In the genomic region with DNA sequence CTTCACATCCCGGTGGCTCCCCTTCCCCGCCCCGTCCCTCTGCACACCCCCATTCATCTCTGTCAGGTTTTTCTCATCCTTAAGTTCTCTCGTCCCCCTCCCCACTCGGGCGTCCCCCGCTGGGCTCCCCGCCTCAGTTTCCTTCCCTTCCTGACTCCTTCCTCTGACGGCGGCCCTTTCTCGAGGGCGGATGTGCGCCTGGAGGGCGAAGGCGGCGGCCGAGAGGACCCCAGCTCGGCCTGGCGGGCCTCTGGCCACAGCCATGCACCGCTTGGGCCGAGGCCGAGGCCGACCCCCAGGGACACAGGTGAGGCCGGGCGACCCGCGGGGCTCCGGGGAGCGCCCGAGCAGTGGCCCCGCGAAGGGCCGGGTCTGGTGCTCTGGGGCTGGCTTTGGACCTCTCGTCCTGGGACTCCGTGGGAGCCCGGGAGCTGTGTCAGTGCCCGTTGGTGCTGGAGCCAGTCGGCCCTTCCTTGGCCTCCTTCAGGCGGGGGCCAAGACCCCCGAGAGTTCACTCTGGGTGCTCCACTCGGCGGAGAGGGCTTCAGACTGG, we compare ENCODE assay signal across 8 cellular contexts. TPM values are rescaled to one million over a fixed set of nuclear protein-coding genes. Genes with fewer than 3 reads are reported as not detected.
DNase-seq lines count a peak whose midpoint lies in the region; ATAC-seq and TF ChIP-seq lines count a peak whose summit lies in the region.

No MANE protein-coding gene starts in this region.

- H3K4me2 ChIP-seq in BLaER1 treated with 17β-estradiol and CSF1 and Interleukin-3, amounts not matched to agents 10 nM and 100 nM = peak overlapping the region; percentile 84 to 100 (median 97)

- DNase-seq in RWPE1 (ENCODE audit: low spot score) (no peak), esophagus muscularis mucosa (ENCODE audit: extremely low spot score) (no peak), osteocyte (ENCODE audit: extremely low spot score, unreplicated experiment) (no peak), MV-4-11 (lab: John Stamatoyannopoulos, UW) (no peak), NCI-H526 treated with DMSO at 0.1 percent for 48 hours (lab: John Stamatoyannopoulos, UW) (no peak), NOMO-1 (lab: John Stamatoyannopoulos, UW; ENCODE audit: unreplicated experiment in 2 of 2) (no peak)

- H3K9ac ChIP-seq in BLaER1 treated with 17β-estradiol and CSF1 and Interleukin-3, amounts not matched to agents 10 nM and 100 nM = peak overlapping the region; percentile 40 to 70 (median 53); a peak in 20 of 22 replicates

- no peaks in the 10 kb centered on the region for H3K9me3 ChIP-seq in BLaER1 treated with 17β-estradiol and CSF1 and Interleukin-3, amounts not matched to agents 10 nM and 100 nM (replicated peaks in 1 of 11)
- no peaks in the 10 kb centered on the region for H3K9me3 ChIP-seq in esophagus muscularis mucosa

- H3K4me3 ChIP-seq in BLaER1 treated with 17β-estradiol and CSF1 and Interleukin-3, amounts not matched to agents 10 nM and 100 nM = peak overlapping the region; percentile 42 to 72 (median 68)
- H3K4me3 ChIP-seq in esophagus muscularis mucosa = peak overlapping the region; percentile 76 to 86 (median 83)

- H3K4me1 ChIP-seq in BLaER1 treated with 17β-estradiol and CSF1 and Interleukin-3, amounts not matched to agents 10 nM and 100 nM = peaks cover 50 to 69% (median 65%) of the 10 kb centered on the region in 10 experiments
- H3K4me1 ChIP-seq in esophagus muscularis mucosa = peaks cover 38 to 88% (median 79%) of the 10 kb centered on the region in 4 donors

- peak overlapping the region; percentile 75 for H3K4me3 Mint-ChIP-seq in osteocyte (ENCODE audit: unreplicated experiment)

- CTCF ChIA-PET in RWPE1 (lab: Yijun Ruan, JAX) = no interaction called here

- intact Hi-C loops in esophagus muscularis mucosa (cut with DNase I) = no loop called here

- no peaks in the 10 kb centered on the region; a peak in 1 of 22 replicates for H3K36me3 ChIP-seq in BLaER1 treated with 17β-estradiol and CSF1 and Interleukin-3, amounts not matched to agents 10 nM and 100 nM
- H3K36me3 ChIP-seq in esophagus muscularis mucosa = peaks cover 8 to 20% (median 19%) of the 10 kb centered on the region in 4 donors

- H3K27me3 Mint-ChIP-seq in osteocyte (ENCODE audit: unreplicated experiment) = no peaks in the 10 kb centered on the region

- H4K20me1 ChIP-seq in BLaER1 treated with 17β-estradiol and CSF1 and Interleukin-3, amounts not matched to agents 10 nM and 100 nM = peaks cover 0 to 27% (median 23%) of the 10 kb centered on the region in 11 experiments; a peak in 14 of 22 replicates

- no peak for TF ChIP-seq EP300 in esophagus muscularis mucosa (IDR thresholded peaks at IDR 0.05)

- peak overlapping the region; percentile 91 for H3K27ac Mint-ChIP-seq in osteocyte (ENCODE audit: unreplicated experiment)

- peaks cover 2% of the 10 kb centered on the region for H3K36me3 Mint-ChIP-seq in osteocyte (ENCODE audit: unreplicated experiment)

- no peak for TF ChIP-seq CTCF in RWPE1 (conservative IDR thresholded peaks at IDR 0.05; ENCODE audit: low read depth)
- no peak for TF ChIP-seq CTCF in esophagus muscularis mucosa (IDR thresholded peaks at IDR 0.05)
- TF ChIP-seq CTCF in osteocyte (IDR thresholded peaks at IDR 0.05) = no peak

- H3K4me1 Mint-ChIP-seq in osteocyte (ENCODE audit: unreplicated experiment) = peaks cover 73% of the 10 kb centered on the region

- no peaks in the 10 kb centered on the region for H3K9me3 Mint-ChIP-seq in osteocyte (ENCODE audit: unreplicated experiment)

- 43% methylated on average over 18 of the region's 42 CpGs for WGBS in esophagus muscularis mucosa

- H3K27me3 ChIP-seq in BLaER1 treated with 17β-estradiol and CSF1 and Interleukin-3, amounts not matched to agents 10 nM and 100 nM = peaks cover 59 to 91% (median 79%) of the 10 kb centered on the region in 11 experiments
- H3K27me3 ChIP-seq in esophagus muscularis mucosa = no peaks in the 10 kb centered on the region

- ATAC-seq in HG03565 (IDR thresholded peaks at IDR 0.05; ENCODE audit: unreplicated experiment) = no peak

- TF ChIP-seq POLR2A in esophagus muscularis mucosa (IDR thresholded peaks at IDR 0.05; ENCODE audit: low read depth) = no peak

- peak overlapping the region in 2 of 11 experiments; percentile 16 to 26; a peak in 3 of 22 replicates for H3K27ac ChIP-seq in BLaER1 treated with 17β-estradiol and CSF1 and Interleukin-3, amounts not matched to agents 10 nM and 100 nM
- peak overlapping the region; percentile 94 for H3K27ac ChIP-seq in RWPE1
- H3K27ac ChIP-seq in esophagus muscularis mucosa (replicated peaks in 1 of 4) = peak overlapping the region; percentile 92 to 96 (median 94)

- POLR2A ChIA-PET in RWPE1 (lab: Yijun Ruan, JAX; ENCODE audit: low non-redundant PET) = no interaction called here

RNA-seq across cellular contexts. Expression of gene PHLDB1, which starts 2.9 kb away (rescaled TPM):
- total RNA-seq in esophagus muscularis mucosa (10 to 100 TPM; 62.6 to 92.2 (median 78.9) TPM), osteocyte (160 and 165 TPM in 2 replicates)

RNA-seq across cellular contexts. Expression of gene ARCN1, which starts 38.1 kb away (rescaled TPM):
- total RNA-seq in esophagus muscularis mucosa = 100 to 1,000 TPM in 2 of 4 donors, 10 to 100 TPM in 2; 83.9 to 115 (median 102) TPM
- total RNA-seq in osteocyte = 189 and 201 TPM in 2 replicates

RNA-seq across cellular contexts. Expression of gene IFT46, which starts 44.6 kb away (rescaled TPM):
- total RNA-seq in esophagus muscularis mucosa (10 to 100 TPM; 21.3 to 31.6 (median 27.9) TPM), osteocyte (24.0 and 24.1 TPM in 2 replicates)
